Comparison of ENCODE assay signal across 21 cellular contexts in the genomic region with DNA sequence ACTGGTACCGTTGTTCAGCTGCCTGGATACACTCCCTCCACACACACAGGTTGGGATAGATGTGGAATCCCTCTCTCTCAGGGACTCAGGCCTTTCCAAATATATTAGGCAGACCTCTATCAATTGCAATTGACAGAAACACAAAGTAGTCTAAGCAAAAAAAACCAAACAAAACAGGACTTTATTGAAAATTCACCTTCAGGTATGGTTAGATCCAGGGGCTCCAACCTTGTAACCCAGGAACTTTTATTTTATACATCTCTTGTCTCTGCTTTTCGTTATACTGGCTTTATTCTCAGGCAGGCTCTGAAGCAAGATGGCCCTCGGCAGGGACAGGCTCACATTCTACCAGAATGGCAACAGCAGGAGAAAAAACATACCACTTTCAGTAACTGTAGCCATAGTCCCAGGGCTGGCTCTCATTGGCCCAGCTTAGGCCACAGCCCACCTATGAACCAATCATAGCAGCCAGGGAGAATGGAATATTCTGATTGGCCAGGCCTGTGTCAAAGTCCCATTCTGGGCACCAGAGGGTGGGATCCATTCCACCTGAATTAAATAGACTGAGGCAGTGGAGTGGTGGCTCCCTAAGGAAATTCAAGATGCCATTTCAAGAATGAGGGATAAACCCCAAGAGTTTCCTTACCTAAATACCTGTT. TPM values are rescaled to one million over a fixed set of nuclear protein-coding genes. Genes with fewer than 3 reads are reported as not detected.
A peak's percentile ranks its signal among the peaks of the same experiment; 100 is the strongest.
DNase-seq lines count a peak whose midpoint lies in the region; ATAC-seq, FAIRE-seq and TF ChIP-seq lines count a peak whose summit lies in the region.
"Had no signal": no experiment of that assay in that cellular context is flagged by ENCODE, and none has a peak within 500 bp of the region (broad histone marks: within the 10 kb centered on the region; RNA-seq: fewer than 3 reads in every experiment).

No MANE protein-coding gene starts in this region.

- H4K12ac ChIP-seq in trophoblast cell (ENCODE audit: low read depth, low read length): no peak overlapping the region

- BruUV-seq in Calu3 (replicated peaks; lab: Mats Ljungman, UMichigan): no TSS peak
- no TSS peak for BruUV-seq in PC-9 (replicated peaks; lab: Mats Ljungman, UMichigan)
- no TSS peak for BruUV-seq in endothelial cell of umbilical vein (replicated peaks; lab: Mats Ljungman, UMichigan)

- POLR2A ChIA-PET in PC-9 (lab: Charles Lee; ENCODE audit: unreplicated experiment) (no interaction called here), endothelial cell of umbilical vein (lab: Charles Lee) (interaction anchor here (1.7 kb wide), 1 partner anchor 70 kb away, joined by 7 read pairs; no protein-coding TSS in a partner anchor)

- no CpG with 5 or more reads among the region's 3 CpGs for WGBS in trophoblast cell (ENCODE audit: extremely low coverage, insufficient coverage, insufficient read length)
- 90 to 94% (median 94%) methylated on average over 3 of the region's 3 CpGs for WGBS in heart left ventricle, 4 donors

- H3K9me3 Mint-ChIP-seq in Calu3 (ENCODE audit: low read depth, unreplicated experiment): no peaks in the 10 kb centered on the region
- H3K9me3 Mint-ChIP-seq: GM23338 had no signal

- no peaks in the 10 kb centered on the region for H3K9me1 ChIP-seq in endothelial cell of umbilical vein (replicated peaks; ENCODE audit: control insufficient read depth, extremely low read depth, insufficient read depth, low read length)

- no peaks in the 10 kb centered on the region for H3K9me3 ChIP-seq in PC-9 (ENCODE audit: insufficient read depth, low read depth)
- H3K9me3 ChIP-seq in endothelial cell of umbilical vein (replicated peaks; ENCODE audit: control insufficient read depth, insufficient read depth, low read length): no peaks in the 10 kb centered on the region
- peaks cover 2% of the 10 kb centered on the region for H3K9me3 ChIP-seq in trophoblast cell (ENCODE audit: insufficient read depth, low read depth, low read length)
- H3K9me3 ChIP-seq in heart left ventricle: no peaks in the 10 kb centered on the region

- no peaks in the 10 kb centered on the region for H3K27me3 ChIP-seq in PC-9 (ENCODE audit: insufficient read depth, low read depth)
- no peaks in the 10 kb centered on the region for H3K27me3 ChIP-seq in endothelial cell of umbilical vein (ENCODE audit: control insufficient read depth in 2 of 2, insufficient read depth in 2 of 2, low read length in 2 of 2)
- no peaks in the 10 kb centered on the region for H3K27me3 ChIP-seq in trophoblast cell (ENCODE audit: insufficient read depth, low read length)
- H3K27me3 ChIP-seq in heart left ventricle: no peaks in the 10 kb centered on the region

- no peak overlapping the region for H3K4me3 Mint-ChIP-seq in Calu3 (ENCODE audit: low read depth, unreplicated experiment)
- H3K4me3 Mint-ChIP-seq: CD4-positive, CD25-positive, alpha-beta regulatory T cell; GM23338 had no signal

- TF ChIP-seq CTCF in 22Rv1 (IDR thresholded peaks at IDR 0.05) (no peak), Calu3 (IDR thresholded peaks at IDR 0.05; ENCODE audit: unreplicated experiment) (no peak), PC-9 (conservative IDR thresholded peaks at IDR 0.05) (no peak), endothelial cell of umbilical vein (IDR thresholded peaks at IDR 0.05; ENCODE audit: extremely low read depth in 1 of 2, insufficient read depth in 1 of 2, low read depth in 1 of 2, low read length in 2 of 2) (no peak), heart left ventricle (IDR thresholded peaks at IDR 0.05) (no peak)

- peaks cover 50% of the 10 kb centered on the region for H3K4me1 Mint-ChIP-seq in Calu3 (ENCODE audit: low read depth, unreplicated experiment)
- H3K4me1 Mint-ChIP-seq: GM23338 had no signal

- no peak overlapping the region for H2BK5ac ChIP-seq in trophoblast cell (ENCODE audit: low read depth, low read length, poor library complexity)

- H3K4me1 ChIP-seq in PC-9 (replicated peaks; ENCODE audit: insufficient read depth): peaks cover 7% of the 10 kb centered on the region; the same call in 1 of the 2 replicates
- no peaks in the 10 kb centered on the region for H3K4me1 ChIP-seq in endothelial cell of umbilical vein (ENCODE audit: control insufficient read depth, extremely low read depth, insufficient read depth, low read length)
- no peaks in the 10 kb centered on the region for H3K4me1 ChIP-seq in trophoblast cell (ENCODE audit: control insufficient read depth in 1 of 2, insufficient read depth in 2 of 2, low read length in 2 of 2)
- H3K4me1 ChIP-seq in heart left ventricle: peaks cover 0 to 13% (median 2%) of the 10 kb centered on the region in 12 donors

- no peak overlapping the region for H3K18ac ChIP-seq in trophoblast cell (ENCODE audit: low read length)

- H3K23ac ChIP-seq in trophoblast cell (ENCODE audit: low read length): no peak overlapping the region

- no peak overlapping the region for H3K14ac ChIP-seq in trophoblast cell (ENCODE audit: low read length)

- H3K9ac ChIP-seq in endothelial cell of umbilical vein (replicated peaks; ENCODE audit: extremely low read depth, insufficient read depth, low read length): no peak overlapping the region
- no peak overlapping the region for H3K9ac ChIP-seq in trophoblast cell (ENCODE audit: low read length)
- H3K9ac ChIP-seq: KMS-11 had no signal

- H3K79me2 ChIP-seq in PC-9 (ENCODE audit: low read depth) (peaks cover 20% of the 10 kb centered on the region), endothelial cell of umbilical vein (ENCODE audit: control insufficient read depth, insufficient read depth, low read length) (peaks cover 4% of the 10 kb centered on the region), trophoblast cell (ENCODE audit: control insufficient read depth, insufficient read depth, low read length, poor library complexity) (no peaks in the 10 kb centered on the region)

- H4K91ac ChIP-seq in trophoblast cell (ENCODE audit: low read depth, low read length): no peak overlapping the region

- H4K8ac ChIP-seq in trophoblast cell (ENCODE audit: low read depth, low read length): no peak overlapping the region

- no peak overlapping the region for H2AK5ac ChIP-seq in trophoblast cell (ENCODE audit: low read length)

- ATAC-seq in heart left ventricle: no peak
- ATAC-seq: Right ventricle myocardium inferior had no signal

- dilution Hi-C loops in endothelial cell of umbilical vein (cut with MboI; ENCODE audit: extremely low pct_ligation_motif_present, low sequenced_read_pairs): no loop called here

- no peak overlapping the region for H3K4me2 ChIP-seq in PC-9
- no peak overlapping the region for H3K4me2 ChIP-seq in endothelial cell of umbilical vein (ENCODE audit: insufficient read depth, low read length)
- no peak overlapping the region for H3K4me2 ChIP-seq in trophoblast cell (ENCODE audit: low read length)
- H3K4me2 ChIP-seq: GM23338 had no signal

- intact Hi-C loops in Calu3 (cut with micrococcal nuclease; ENCODE audit: unreplicated experiment): no loop called here
- intact Hi-C loops in PC-9 (cut with micrococcal nuclease; ENCODE audit: unreplicated experiment): no loop called here
- intact Hi-C loops in endothelial cell of umbilical vein (cut with micrococcal nuclease): no loop called here
- intact Hi-C loops in heart left ventricle (cut with DNase I): loop anchor here in 3 of 10 donors (2.0 to 5.0 kb wide), 3 partner anchors 81 to 87 kb away; no protein-coding TSS in a partner anchor

- H4K20me1 ChIP-seq in PC-9 (ENCODE audit: insufficient read depth) (no peaks in the 10 kb centered on the region), endothelial cell of umbilical vein (replicated peaks; ENCODE audit: control insufficient read depth, extremely low read depth, insufficient read depth, low read length) (no peaks in the 10 kb centered on the region)

- no peaks in the 10 kb centered on the region for H3K9me2 ChIP-seq in PC-9 (ENCODE audit: insufficient read depth)

- no peaks in the 10 kb centered on the region for H3K79me1 ChIP-seq in trophoblast cell (ENCODE audit: low read length)

- TF ChIP-seq POLR2A in endothelial cell of umbilical vein (IDR thresholded peaks at IDR 0.05; ENCODE audit: low read depth, low read length) (peak; percentile 36), heart left ventricle (IDR thresholded peaks at IDR 0.05) (no peak)

- no peak overlapping the region for H3K4ac ChIP-seq in trophoblast cell (ENCODE audit: low read depth, low read length)

- peak; percentile 58 for FAIRE-seq in endothelial cell of umbilical vein (lab: Jason Lieb, UNC)
- FAIRE-seq: GM12878 had no signal

- H3F3A ChIP-seq in PC-9 (ENCODE audit: insufficient read depth, low read depth): peaks cover 86% of the 10 kb centered on the region

- no peak overlapping the region for H2BK12ac ChIP-seq in trophoblast cell (ENCODE audit: low read length)

- peak overlapping the region; percentile 84 for H3K27ac Mint-ChIP-seq in Calu3 (ENCODE audit: unreplicated experiment)
- H3K27ac Mint-ChIP-seq: GM23338 had no signal

- H3K27me3 Mint-ChIP-seq in Calu3 (ENCODE audit: unreplicated experiment): no peaks in the 10 kb centered on the region
- H3K27me3 Mint-ChIP-seq: CD4-positive, CD25-positive, alpha-beta regulatory T cell had no signal

- peaks cover 98% of the 10 kb centered on the region for H3K36me3 Mint-ChIP-seq in Calu3 (ENCODE audit: insufficient read depth, unreplicated experiment)
- H3K36me3 Mint-ChIP-seq: CD4-positive, CD25-positive, alpha-beta regulatory T cell had no signal

- H2AFZ ChIP-seq in PC-9: no peak overlapping the region
- no peak overlapping the region for H2AFZ ChIP-seq in endothelial cell of umbilical vein (ENCODE audit: low read depth, low read length)
- H2AFZ ChIP-seq in trophoblast cell (ENCODE audit: insufficient read depth, low read length, poor library complexity): no peak overlapping the region
- H2AFZ ChIP-seq: GM23338 had no signal

- DNase-seq in Calu3 (no peak), PC-9 (no peak), endothelial cell of umbilical vein (ENCODE audit: low read depth, low spot score) (peak; percentile 19), NCI-H510A treated with DMSO at 0.1 percent for 48 hours (lab: John Stamatoyannopoulos, UW) (no peak), trophoblast cell (no peak), heart left ventricle (no peak)
- DNase-seq in activated CD4-positive, alpha-beta T cell treated with anti-CD3 and anti-CD28 coated beads for 1 hour: no peak
- DNase-seq: CD4-positive, CD25-positive, alpha-beta regulatory T cell; DND-41; GDM1; NCI-H1092; NCI-H1694 treated with DMSO at 0.1 percent for 48 hours; NCI-H345; NCI-H526 treated with DMSO at 0.1 percent for 48 hours had no signal

- CTCF ChIA-PET in Calu3 (lab: Charles Lee): interaction anchor here (1.2 to 5.1 kb wide), 3 partner anchors 81 to 92 kb away, joined by 4 to 40 read pairs (median 29); no protein-coding TSS in a partner anchor
- CTCF ChIA-PET in PC-9 (lab: Charles Lee): interaction anchor here (1.3 kb wide), 1 partner anchor 81 kb away, joined by 3 read pairs; no protein-coding TSS in a partner anchor
- CTCF ChIA-PET in endothelial cell of umbilical vein (lab: Charles Lee): interaction anchor here (0.8 to 13.3 kb wide), 9 partner anchors 65 to 188 kb away, joined by 3 to 272 read pairs (median 14); a partner anchor contains a TSS

- H3K27ac ChIP-seq in 22Rv1: peak overlapping the region; percentile 38
- H3K27ac ChIP-seq in PC-9: peak overlapping the region; percentile 14; the same call in 1 of the 2 replicates
- no peak overlapping the region for H3K27ac ChIP-seq in endothelial cell of umbilical vein (ENCODE audit: insufficient read depth, low read depth, low read length)
- H3K27ac ChIP-seq in trophoblast cell (ENCODE audit: low read depth, low read length): no peak overlapping the region
- no peak overlapping the region for H3K27ac ChIP-seq in heart left ventricle
- H3K27ac ChIP-seq: KMS-11 had no signal

- H3K36me3 ChIP-seq in PC-9 (ENCODE audit: low read depth): peaks cover 87% of the 10 kb centered on the region
- H3K36me3 ChIP-seq in endothelial cell of umbilical vein (ENCODE audit: control insufficient read depth in 2 of 2, extremely low read depth in 1 of 2, insufficient read depth in 2 of 2, low read length in 2 of 2): peaks cover 48 to 50% of the 10 kb centered on the region in 2 experiments
- peaks cover 61 to 78% of the 10 kb centered on the region in 2 experiments for H3K36me3 ChIP-seq in trophoblast cell (ENCODE audit: control insufficient read depth in 1 of 2, insufficient read depth in 2 of 2, low read length in 2 of 2)
- peaks cover 0 to 90% (median 82%) of the 10 kb centered on the region in 9 donors for H3K36me3 ChIP-seq in heart left ventricle

- no peak overlapping the region for H2BK120ac ChIP-seq in trophoblast cell (ENCODE audit: insufficient read depth, low read length, poor library complexity)

- no peak overlapping the region for H3K4me3 ChIP-seq in PC-9
- no peak overlapping the region for H3K4me3 ChIP-seq in endothelial cell of umbilical vein (replicated peaks in 1 of 3; ENCODE audit: insufficient read depth in 1 of 3, low read depth in 1 of 3, low read length in 3 of 3)
- no peak overlapping the region for H3K4me3 ChIP-seq in trophoblast cell (ENCODE audit: low read depth, low read length)
- H3K4me3 ChIP-seq in heart left ventricle: no peak overlapping the region
- H3K4me3 ChIP-seq: GM12878, GM23338 had no signal

RNA-seq across cellular contexts. Expression of a gene that starts 13.1 kb away (rescaled TPM):
- total RNA-seq in Calu3 (2022) (66.2 and 67.8 TPM in 2 replicates), PC-9 (2021) (4.8 and 8.0 TPM in 2 replicates), endothelial cell of umbilical vein (9.9 and 13.0 TPM in 2 replicates), heart left ventricle (1 to 10 TPM; 1.9 to 8.3 (median 5.1) TPM)
- polyA plus RNA-seq in endothelial cell of umbilical vein (14.5 and 23.2 TPM in 2 replicates), heart left ventricle (10 to 100 TPM in 1 of 2 donors, 1 to 10 TPM in 1; 5.1 to 12.8 TPM)
- polyA plus RNA-seq in endothelial cell of umbilical vein (2011; cell fraction: cytosol; rRNA removed): 4.2 and 7.2 TPM in 2 replicates
- 68.3 and 92.4 TPM in 2 replicates for polyA plus RNA-seq in endothelial cell of umbilical vein (2011; cell fraction: nucleus; rRNA removed)
- 11.6 and 13.1 TPM in 2 replicates for polyA plus RNA-seq in endothelial cell of umbilical vein (2012)
- 25.3 and 27.7 TPM in 2 replicates for polyA minus RNA-seq in endothelial cell of umbilical vein
- 0.72 TPM for polyA minus RNA-seq in endothelial cell of umbilical vein (2011; cell fraction: cytosol; rRNA and poly(A)+ RNA removed)
- polyA minus RNA-seq in endothelial cell of umbilical vein (2011; cell fraction: nucleus; rRNA and poly(A)+ RNA removed): 49.7 and 51.3 TPM in 2 replicates
- polyA plus RNA-seq in trophoblast cell (2013): 1.6 and 1.7 TPM in 2 replicates
- total RNA-seq: CD4-positive, CD25-positive, alpha-beta regulatory T cell had no signal
- polyA plus RNA-seq: CD4-positive, CD25-positive, alpha-beta regulatory T cell had no signal

RNA-seq across cellular contexts. Expression of a gene that starts 14.5 kb away (rescaled TPM):
- total RNA-seq in Calu3 (2022): 176 and 215 TPM in 2 replicates
- total RNA-seq in PC-9 (2021): 50.8 and 52.1 TPM in 2 replicates
- total RNA-seq in endothelial cell of umbilical vein: 133 and 199 TPM in 2 replicates
- polyA plus RNA-seq in endothelial cell of umbilical vein: 226 and 276 TPM in 2 replicates
- 186 and 209 TPM in 2 replicates for polyA plus RNA-seq in endothelial cell of umbilical vein (2011; cell fraction: cytosol; rRNA removed)
- polyA plus RNA-seq in endothelial cell of umbilical vein (2011; cell fraction: nucleus; rRNA removed): 237 and 251 TPM in 2 replicates
- 200 and 203 TPM in 2 replicates for polyA plus RNA-seq in endothelial cell of umbilical vein (2012)
- 236 and 278 TPM in 2 replicates for polyA minus RNA-seq in endothelial cell of umbilical vein
- polyA minus RNA-seq in endothelial cell of umbilical vein (2011; cell fraction: cytosol; rRNA and poly(A)+ RNA removed): 32.5 TPM
- 124 and 132 TPM in 2 replicates for polyA minus RNA-seq in endothelial cell of umbilical vein (2011; cell fraction: nucleus; rRNA and poly(A)+ RNA removed)
- polyA plus RNA-seq in trophoblast cell (2013): 20.8 and 23.7 TPM in 2 replicates
- total RNA-seq in heart left ventricle: 100 to 1,000 TPM in 2 of 9 donors, 10 to 100 TPM in 7; 33.7 to 140 (median 49.1) TPM
- polyA plus RNA-seq in heart left ventricle: 100 to 1,000 TPM in 1 of 2 donors, 10 to 100 TPM in 1; 34.1 to 143 TPM

RNA-seq across cellular contexts. Expression of a gene that starts 40.8 kb away (rescaled TPM):
- total RNA-seq in Calu3 (2022) (0.38 TPM in 1 of 2 replicates, not detected in the other), PC-9 (2021) (not detected in 2 replicates), endothelial cell of umbilical vein (not detected in 2 replicates), heart left ventricle (not detected)
- polyA plus RNA-seq in endothelial cell of umbilical vein (not detected in 2 replicates), heart left ventricle (not detected)
- not detected in 2 replicates for polyA plus RNA-seq in endothelial cell of umbilical vein (2011; cell fraction: cytosol; rRNA removed)
- polyA plus RNA-seq in endothelial cell of umbilical vein (2011; cell fraction: nucleus; rRNA removed): not detected in 2 replicates
- polyA plus RNA-seq in endothelial cell of umbilical vein (2012): not detected in 2 replicates
- polyA minus RNA-seq in endothelial cell of umbilical vein: not detected in 2 replicates
- not detected for polyA minus RNA-seq in endothelial cell of umbilical vein (2011; cell fraction: cytosol; rRNA and poly(A)+ RNA removed)
- polyA minus RNA-seq in endothelial cell of umbilical vein (2011; cell fraction: nucleus; rRNA and poly(A)+ RNA removed): not detected in 2 replicates
- polyA plus RNA-seq in trophoblast cell (2013): not detected in 2 replicates
- total RNA-seq: CD4-positive, CD25-positive, alpha-beta regulatory T cell; GM12878; GM23338; MCF 10A; Right ventricle myocardium inferior; T-helper 1 cell treated with Interleukin-12 subunit alpha and Interleukin-12 subunit beta and Interleukin-4 antibody, amounts not matched to agents 30 ng/mL and 1 ng/mL, for 36 hours had no signal
- polyA plus RNA-seq: CD4-positive, CD25-positive, alpha-beta regulatory T cell; GM12878; GM23338 had no signal

RNA-seq across cellular contexts. Expression of a gene that starts 44.8 kb away (rescaled TPM):
- total RNA-seq in Calu3 (2022) (not detected in 2 replicates), PC-9 (2021) (not detected in 2 replicates), endothelial cell of umbilical vein (0.35 TPM in 1 of 2 replicates, not detected in the other), heart left ventricle (1 to 10 TPM in 1 of 9 donors, under 1 TPM in 1, not detected in 7; 0.21 to 3.5 TPM)
- polyA plus RNA-seq in endothelial cell of umbilical vein (0.73 and 0.81 TPM in 2 replicates), heart left ventricle (under 1 TPM in 1 of 2 donors, not detected in 1; 0.83 TPM)
- polyA plus RNA-seq in endothelial cell of umbilical vein (2011; cell fraction: cytosol; rRNA removed): 0.58 and 0.59 TPM in 2 replicates
- 0.28 and 0.39 TPM in 2 replicates for polyA plus RNA-seq in endothelial cell of umbilical vein (2011; cell fraction: nucleus; rRNA removed)
- polyA plus RNA-seq in endothelial cell of umbilical vein (2012): 0.78 and 1.4 TPM in 2 replicates
- polyA minus RNA-seq in endothelial cell of umbilical vein: 0.42 TPM in 1 of 2 replicates, not detected in the other
- not detected for polyA minus RNA-seq in endothelial cell of umbilical vein (2011; cell fraction: cytosol; rRNA and poly(A)+ RNA removed)
- polyA minus RNA-seq in endothelial cell of umbilical vein (2011; cell fraction: nucleus; rRNA and poly(A)+ RNA removed): not detected in 2 replicates
- polyA plus RNA-seq in trophoblast cell (2013): 0.08 and 0.12 TPM in 2 replicates
- total RNA-seq: CD4-positive, CD25-positive, alpha-beta regulatory T cell; GM12878; GM23338; MCF 10A; Right ventricle myocardium inferior; T-helper 1 cell treated with Interleukin-12 subunit alpha and Interleukin-12 subunit beta and Interleukin-4 antibody, amounts not matched to agents 30 ng/mL and 1 ng/mL, for 36 hours had no signal
- polyA plus RNA-seq: CD4-positive, CD25-positive, alpha-beta regulatory T cell; GM12878; GM23338 had no signal

Comparison
In these comparisons a context has a peak if more than half of its experiments do, and no peak if none do; other contexts are left out.
1. H3K27ac ChIP-seq: peak in 22Rv1 (single experiment) and PC-9 (single experiment); none in endothelial cell of umbilical vein (single experiment), trophoblast cell (single experiment) and heart left ventricle (0 of 12).